Comparison of ENCODE assay signal across 16 cellular contexts in genomic region chr18:73691624-73692023, GRCh38.
"Had no signal": no experiment of that assay in that cellular context is flagged by ENCODE, and none has a peak within 500 bp of the region (broad histone marks: within the 10 kb centered on the region; RNA-seq: fewer than 3 reads in every experiment).

No MANE protein-coding gene starts in this region.

- H3K9me3 ChIP-seq: adrenal gland, psoas muscle, right lobe of liver, spleen, upper lobe of right lung had no signal

- H2AFZ ChIP-seq: hepatocyte had no signal

- H3K36me3 ChIP-seq: adrenal gland, right lobe of liver, spleen, upper lobe of right lung had no signal

- H3K4me2 ChIP-seq: hepatocyte had no signal

- H3K4me1 ChIP-seq: adrenal gland, psoas muscle, right lobe of liver, upper lobe of right lung had no signal

- H3K27ac ChIP-seq: adrenal gland, coronary artery, epithelial cell of prostate, hepatocyte, right lobe of liver, spleen, upper lobe of right lung had no signal

- DNase-seq: activated CD4-positive, alpha-beta T cell treated with anti-CD3 and anti-CD28 coated beads for 48 hours; activated CD8-positive, alpha-beta T cell treated with anti-CD3 and anti-CD28 coated beads for 36 hours; activated effector memory CD4-positive, alpha-beta T cell treated with Interleukin-2 at 50 U/mL for 16 hours; activated T-cell treated with anti-CD3 and anti-CD28 coated beads, Interleukin-2, amount 50 U/mL, for 4 hours; adrenal gland; effector CD4-positive, alpha-beta T cell; nephron progenitor cell; psoas muscle; right lobe of liver; spleen; T-helper 2 cell; upper lobe of right lung had no signal

- H3K27me3 ChIP-seq: adrenal gland, right lobe of liver, spleen, upper lobe of right lung had no signal

- H3K79me2 ChIP-seq: hepatocyte had no signal

- H3K4me3 ChIP-seq: adrenal gland, coronary artery, hepatocyte, right lobe of liver, spleen, upper lobe of right lung had no signal

- ATAC-seq: activated CD8-positive, alpha-beta T cell treated with anti-CD3 and anti-CD28 coated beads for 36 hours; activated T-cell treated with anti-CD3 and anti-CD28 coated beads, Interleukin-2, amount 50 U/mL, for 4 hours; psoas muscle; right lobe of liver; upper lobe of right lung; WTC11 had no signal
